8 cellular contexts compared by ENCODE assay signal in genomic region chr16:58128721-58129096, GRCh38. TPM values are rescaled to one million over a fixed set of nuclear protein-coding genes. Genes with fewer than 3 reads are reported as not detected.
DNase-seq lines count a peak whose midpoint lies in the region; ATAC-seq and TF ChIP-seq lines count a peak whose summit lies in the region.

No MANE protein-coding gene starts in this region.

- peak overlapping the region; percentile 87 for H3K56ac ChIP-seq in mesendoderm (ENCODE audit: low read length)

- H3K79me1 ChIP-seq in mesendoderm (ENCODE audit: low read length) = peaks cover 16% of the 10 kb centered on the region

- H3K4ac ChIP-seq in mesendoderm (ENCODE audit: low read depth, low read length) = peak overlapping the region; percentile 22

- DNase-seq in Daoy (ENCODE audit: low read depth) (peak; percentile 19), OCI-LY7 (ENCODE audit: low spot score) (peak; percentile 57), mesendoderm (no peak), uterus (no peak), HPDE6-E6E7 (ENCODE audit: extremely low spot score) (no peak), NCI-H2171 treated with DMSO at 0.1 percent for 48 hours (lab: John Stamatoyannopoulos, UW) (no peak)

- peak overlapping the region; percentile 70 for H3K18ac ChIP-seq in mesendoderm (ENCODE audit: low read length)

- peak overlapping the region; percentile 82 for H2AFZ ChIP-seq in OCI-LY7 (ENCODE audit: low read length)

- H2BK120ac ChIP-seq in mesendoderm (ENCODE audit: low read depth, low read length) = no peak overlapping the region

- H3K23ac ChIP-seq in mesendoderm (ENCODE audit: low read length) = no peak overlapping the region

- H3K79me2 ChIP-seq in OCI-LY7 (ENCODE audit: insufficient read depth, low read depth, low read length) (peaks cover 49% of the 10 kb centered on the region), mesendoderm (ENCODE audit: control insufficient read depth, insufficient read depth, low read length) (peaks cover 44% of the 10 kb centered on the region)

- POLR2A ChIA-PET in OCI-LY7 (lab: Charles Lee) = interaction anchor here (0.6 to 1.5 kb wide), 13 partner anchors 8 to 461 kb away, joined by 3 to 5 read pairs (median 3); no protein-coding TSS in a partner anchor

- no peaks in the 10 kb centered on the region for H3K9me2 ChIP-seq in OCI-LY7 (ENCODE audit: insufficient read depth, low read length)

- no TSS peak for BruUV-seq in OCI-LY7 (replicated peaks; lab: Mats Ljungman, UMichigan)

- H3K9me3 ChIP-seq in OCI-LY7 (ENCODE audit: low read length) = no peaks in the 10 kb centered on the region
- H3K9me3 ChIP-seq in uterus = no peaks in the 10 kb centered on the region

- WGBS in mesendoderm (ENCODE audit: extremely low coverage, insufficient coverage, low lambda C conversion rate) = no CpG with 5 or more reads among the region's 25 CpGs

- H3K4me2 ChIP-seq in OCI-LY7 (ENCODE audit: low read length) = peak overlapping the region; percentile 97
- peak overlapping the region; percentile 99 for H3K4me2 ChIP-seq in mesendoderm (ENCODE audit: low read length)

- TF ChIP-seq CTCF in OCI-LY7 (conservative IDR thresholded peaks at IDR 0.05; ENCODE audit: low read length) (no peak), uterus (IDR thresholded peaks at IDR 0.05) (no peak)

- H3K27ac ChIP-seq in OCI-LY7 (ENCODE audit: low read depth, low read length, poor library complexity, severe bottlenecking) = peak overlapping the region; percentile 88
- H3K27ac ChIP-seq in cingulate gyrus (ENCODE audit: low read depth, low read length) = peak overlapping the region; percentile 87
- H3K27ac ChIP-seq in mesendoderm (ENCODE audit: low read depth, low read length) = peak overlapping the region; percentile 85
- peak overlapping the region; percentile 83 to 87 for H3K27ac ChIP-seq in uterus

- peak; percentile 5 for ATAC-seq in GM21825 (IDR thresholded peaks at IDR 0.05; ENCODE audit: unreplicated experiment)

- H3K27me3 ChIP-seq in mesendoderm (ENCODE audit: insufficient read depth, low read length, poor library complexity) (no peaks in the 10 kb centered on the region), uterus (no peaks in the 10 kb centered on the region)

- H3K4me1 ChIP-seq in OCI-LY7 (ENCODE audit: insufficient read depth, low read length, poor library complexity, severe bottlenecking) (peaks cover 34% of the 10 kb centered on the region), mesendoderm (ENCODE audit: control insufficient read depth, low read depth, low read length) (peaks cover 10% of the 10 kb centered on the region), uterus (peaks cover 11 to 12% of the 10 kb centered on the region in 2 donors)

- no peak overlapping the region for H4K8ac ChIP-seq in mesendoderm (ENCODE audit: low read depth, low read length)

- no peak for TF ChIP-seq POLR2A in uterus (IDR thresholded peaks at IDR 0.05)

- intact Hi-C loops in OCI-LY7 (cut with micrococcal nuclease; ENCODE audit: unreplicated experiment) = loop anchor here (2.0 to 5.0 kb wide), 3 partner anchors 68 to 231 kb away; partner anchors contain the start of genes USB1 and ZNF319
- intact Hi-C loops in uterus (cut with DNase I; ENCODE audit: low total_unique reads) = loop anchor here (5.0 kb wide), 1 partner anchor 106 kb away; no protein-coding TSS in a partner anchor

- peak overlapping the region; percentile 78 for H3K9ac ChIP-seq in mesendoderm (ENCODE audit: low read length)

- H4K5ac ChIP-seq in mesendoderm (ENCODE audit: low read length) = no peak overlapping the region

- H4K20me1 ChIP-seq in OCI-LY7 (ENCODE audit: insufficient read depth, low read length) = peaks cover 38% of the 10 kb centered on the region

- CTCF ChIA-PET in OCI-LY7 (lab: Charles Lee; ENCODE audit: unreplicated experiment) = interaction anchor here (0.6 to 1.0 kb wide), 2 partner anchors 7 to 147 kb away, joined by 3 read pairs; no protein-coding TSS in a partner anchor

- no peak overlapping the region for H2BK15ac ChIP-seq in mesendoderm (replicated peaks; ENCODE audit: low read depth)

- H2AK5ac ChIP-seq in mesendoderm (ENCODE audit: low read length) = no peak overlapping the region

- no peak overlapping the region for H2BK5ac ChIP-seq in mesendoderm (ENCODE audit: low read length)

- H3K4me3 ChIP-seq in OCI-LY7 (ENCODE audit: low read depth, low read length, poor library complexity, severe bottlenecking) = peak overlapping the region; percentile 99
- peak overlapping the region; percentile 57 for H3K4me3 ChIP-seq in mesendoderm (ENCODE audit: low read length)
- H3K4me3 ChIP-seq in uterus = peak overlapping the region; percentile 93 to 97

- H3K36me3 ChIP-seq in OCI-LY7 (ENCODE audit: insufficient read depth, low read length) (0 out of 2 replicates have a peak, but pooled peaks cover 4% of the 10 kb centered on the region), mesendoderm (ENCODE audit: control insufficient read depth, insufficient read depth, low read length) (no peaks in the 10 kb centered on the region), uterus (no peaks in the 10 kb centered on the region)

RNA-seq across cellular contexts. Expression of gene CFAP20, which starts 0.5 kb away (rescaled TPM):
- 51.2 and 78.6 TPM in 2 replicates for total RNA-seq in Daoy (2014; rRNA removed; shearing (Covaris generic))
- 65.6 and 89.2 TPM in 2 replicates for total RNA-seq in OCI-LY7 (2014; rRNA removed; shearing (Covaris generic))
- total RNA-seq in OCI-LY7 (2022) (46.4 and 46.9 TPM in 2 replicates), uterus (10 to 100 TPM; 23.7 to 88.8 (median 59.2) TPM)
- polyA plus RNA-seq in mesendoderm (2013, experiment 1 of 2) = 78.5 TPM
- polyA plus RNA-seq in mesendoderm (2013, experiment 2 of 2) = 79.8 TPM

Comparison
In these comparisons a context has a peak if more than half of its experiments do, and no peak if none do; other contexts are left out.
1. DNase-seq: peak in Daoy (single experiment) and OCI-LY7 (single experiment); none in mesendoderm (single experiment), uterus (0 of 2), HPDE6-E6E7 (single experiment) and NCI-H2171 treated with DMSO at 0.1 percent for 48 hours (single experiment).
2. Peak in every context shown above with its lines, with median percentiles within 50 percentile points of each other: H3K27ac ChIP-seq and H3K4me3 ChIP-seq.